1 cellular context compared by ENCODE assay signal in the genomic region with DNA sequence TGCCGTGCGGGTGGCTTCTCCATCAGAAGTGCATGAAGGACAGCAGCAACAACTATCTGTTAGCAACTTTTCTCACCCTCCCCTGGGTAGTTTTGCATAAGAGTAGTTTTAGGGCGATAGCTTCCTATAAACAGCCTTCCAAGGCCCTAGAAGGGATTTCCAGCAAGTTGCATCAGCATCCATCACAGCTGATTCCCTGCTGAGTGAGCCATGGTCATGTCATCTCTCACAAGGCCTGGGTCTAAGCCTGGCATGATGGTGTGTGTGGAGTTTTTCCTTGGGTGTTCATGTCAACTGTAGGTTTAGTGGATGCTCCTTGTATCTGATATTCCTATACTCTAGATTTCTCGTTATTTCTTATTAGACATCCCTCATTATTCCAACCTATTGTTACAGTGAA.
A peak's percentile ranks its signal among the peaks of the same experiment; 100 is the strongest.
TF ChIP-seq lines count a peak whose summit lies in the region.

No MANE protein-coding gene starts in this region.

TF ChIP-seq in K562, 482 proteins besides CTCF, POLR2A, EP300 and RAD21 (continued from another document and continues in another):
- TF ChIP-seq TAF1 (IDR thresholded peaks at IDR 0.05; ENCODE audit: control insufficient read depth, extremely low read depth, insufficient read depth, low read length, severe bottlenecking) (no peak), ZNF3 (CRISPR knock-in tag; IDR thresholded peaks at IDR 0.05) (no peak), ZNF408 (CRISPR knock-in tag; IDR thresholded peaks at IDR 0.05; ENCODE audit: low read depth) (no peak), CCNT2 (IDR thresholded peaks at IDR 0.05; ENCODE audit: borderline replicate concordance, extremely low read depth, insufficient read length, low read depth, low read length) (no peak), CLOCK (CRISPR knock-in tag; IDR thresholded peaks at IDR 0.05; ENCODE audit: borderline replicate concordance) (no peak), MXI1 (IDR thresholded peaks at IDR 0.05; ENCODE audit: low read depth, low read length) (no peak), STAG1 (CRISPR knock-in tag; IDR thresholded peaks at IDR 0.05; ENCODE audit: borderline replicate concordance) (no peak), ILK (tag; IDR thresholded peaks at IDR 0.05; ENCODE audit: borderline replicate concordance, low read depth) (no peak), PRMT5 (CRISPR knock-in tag; IDR thresholded peaks at IDR 0.05) (no peak), ZNF124 (CRISPR knock-in tag; IDR thresholded peaks at IDR 0.05) (no peak), ZNF609 (CRISPR knock-in tag; IDR thresholded peaks at IDR 0.05; ENCODE audit: borderline replicate concordance) (no peak), ZBTB26 (CRISPR knock-in tag; IDR thresholded peaks at IDR 0.05) (no peak), NONO (IDR thresholded peaks at IDR 0.05; ENCODE audit: low read depth in 2 of 2, low read length in 1 of 2) (no peak), ARID2 (IDR thresholded peaks at IDR 0.05) (no peak), ZNF184 (CRISPR knock-in tag; IDR thresholded peaks at IDR 0.05) (no peak), KLF1 (tag; IDR thresholded peaks at IDR 0.05) (no peak), ZNF79 (CRISPR knock-in tag; IDR thresholded peaks at IDR 0.05; ENCODE audit: low read depth) (0 out of 2 replicates have a peak, but pooled peaks have one; percentile 13), ATF1 (CRISPR knock-in tag; IDR thresholded peaks at IDR 0.05) (no peak), ATF1 (tag; IDR thresholded peaks at IDR 0.05) (no peak), CHD1 (IDR thresholded peaks at IDR 0.05; ENCODE audit: low read length) (no peak), CXXC5 (CRISPR knock-in tag; IDR thresholded peaks at IDR 0.05) (peak; percentile 67), ZBTB43 (CRISPR knock-in tag; IDR thresholded peaks at IDR 0.05) (no peak), PPARD (CRISPR knock-in tag; IDR thresholded peaks at IDR 0.05) (no peak), PCBP2 (IDR thresholded peaks at IDR 0.05; ENCODE audit: low read depth, low read length, poor library complexity, severe bottlenecking) (no peak), DEAF1 (CRISPR knock-in tag; IDR thresholded peaks at IDR 0.05) (no peak), ZNF395 (CRISPR knock-in tag; IDR thresholded peaks at IDR 0.05) (no peak), ZNF311 (CRISPR knock-in tag; IDR thresholded peaks at IDR 0.05) (no peak), FIP1L1 (IDR thresholded peaks at IDR 0.05; ENCODE audit: low read depth, low read length, poor library complexity, severe bottlenecking) (no peak), SRSF7 (optimal IDR thresholded peaks at IDR 0.05; ENCODE audit: low read depth, low read length) (no peak), NFIC (IDR thresholded peaks at IDR 0.05) (no peak), ZNF41 (CRISPR knock-in tag; conservative IDR thresholded peaks at IDR 0.05) (no peak), HNRNPLL (IDR thresholded peaks at IDR 0.05; ENCODE audit: low read depth, low read length, poor library complexity, severe bottlenecking) (no peak), JUND (IDR thresholded peaks at IDR 0.05; ENCODE audit: borderline replicate concordance, low read depth, low read length) (no peak), JUND (tag; IDR thresholded peaks at IDR 0.05; ENCODE audit: borderline replicate concordance, low read depth, low read length) (no peak), DNMT1 (IDR thresholded peaks at IDR 0.05) (no peak)
- TF ChIP-seq, protein P1, sequence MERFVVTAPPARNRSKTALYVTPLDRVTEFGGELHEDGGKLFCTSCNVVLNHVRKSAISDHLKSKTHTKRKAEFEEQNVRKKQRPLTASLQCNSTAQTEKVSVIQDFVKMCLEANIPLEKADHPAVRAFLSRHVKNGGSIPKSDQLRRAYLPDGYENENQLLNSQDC (CRISPR knock-in tag; IDR thresholded peaks at IDR 0.05), result no peak
- TF ChIP-seq, protein P2, sequence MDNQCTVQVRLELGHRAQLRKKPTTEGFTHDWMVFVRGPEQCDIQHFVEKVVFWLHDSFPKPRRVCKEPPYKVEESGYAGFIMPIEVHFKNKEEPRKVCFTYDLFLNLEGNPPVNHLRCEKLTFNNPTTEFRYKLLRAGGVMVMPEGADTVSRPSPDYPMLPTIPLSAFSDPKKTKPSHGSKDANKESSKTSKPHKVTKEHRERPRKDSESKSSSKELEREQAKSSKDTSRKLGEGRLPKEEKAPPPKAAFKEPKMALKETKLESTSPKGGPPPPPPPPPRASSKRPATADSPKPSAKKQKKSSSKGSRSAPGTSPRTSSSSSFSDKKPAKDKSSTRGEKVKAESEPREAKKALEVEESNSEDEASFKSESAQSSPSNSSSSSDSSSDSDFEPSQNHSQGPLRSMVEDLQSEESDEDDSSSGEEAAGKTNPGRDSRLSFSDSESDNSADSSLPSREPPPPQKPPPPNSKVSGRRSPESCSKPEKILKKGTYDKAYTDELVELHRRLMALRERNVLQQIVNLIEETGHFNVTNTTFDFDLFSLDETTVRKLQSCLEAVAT (IDR thresholded peaks at IDR 0.05), result no peak
- TF ChIP-seq, protein P3, sequence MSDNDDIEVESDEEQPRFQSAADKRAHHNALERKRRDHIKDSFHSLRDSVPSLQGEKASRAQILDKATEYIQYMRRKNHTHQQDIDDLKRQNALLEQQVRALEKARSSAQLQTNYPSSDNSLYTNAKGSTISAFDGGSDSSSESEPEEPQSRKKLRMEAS (CRISPR knock-in tag; IDR thresholded peaks at IDR 0.05), result no peak
- TF ChIP-seq, protein P4, sequence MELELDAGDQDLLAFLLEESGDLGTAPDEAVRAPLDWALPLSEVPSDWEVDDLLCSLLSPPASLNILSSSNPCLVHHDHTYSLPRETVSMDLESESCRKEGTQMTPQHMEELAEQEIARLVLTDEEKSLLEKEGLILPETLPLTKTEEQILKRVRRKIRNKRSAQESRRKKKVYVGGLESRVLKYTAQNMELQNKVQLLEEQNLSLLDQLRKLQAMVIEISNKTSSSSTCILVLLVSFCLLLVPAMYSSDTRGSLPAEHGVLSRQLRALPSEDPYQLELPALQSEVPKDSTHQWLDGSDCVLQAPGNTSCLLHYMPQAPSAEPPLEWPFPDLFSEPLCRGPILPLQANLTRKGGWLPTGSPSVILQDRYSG (tag; conservative IDR thresholded peaks at IDR 0.05; ENCODE audit: low read depth), result no peak
- TF ChIP-seq, protein P5, sequence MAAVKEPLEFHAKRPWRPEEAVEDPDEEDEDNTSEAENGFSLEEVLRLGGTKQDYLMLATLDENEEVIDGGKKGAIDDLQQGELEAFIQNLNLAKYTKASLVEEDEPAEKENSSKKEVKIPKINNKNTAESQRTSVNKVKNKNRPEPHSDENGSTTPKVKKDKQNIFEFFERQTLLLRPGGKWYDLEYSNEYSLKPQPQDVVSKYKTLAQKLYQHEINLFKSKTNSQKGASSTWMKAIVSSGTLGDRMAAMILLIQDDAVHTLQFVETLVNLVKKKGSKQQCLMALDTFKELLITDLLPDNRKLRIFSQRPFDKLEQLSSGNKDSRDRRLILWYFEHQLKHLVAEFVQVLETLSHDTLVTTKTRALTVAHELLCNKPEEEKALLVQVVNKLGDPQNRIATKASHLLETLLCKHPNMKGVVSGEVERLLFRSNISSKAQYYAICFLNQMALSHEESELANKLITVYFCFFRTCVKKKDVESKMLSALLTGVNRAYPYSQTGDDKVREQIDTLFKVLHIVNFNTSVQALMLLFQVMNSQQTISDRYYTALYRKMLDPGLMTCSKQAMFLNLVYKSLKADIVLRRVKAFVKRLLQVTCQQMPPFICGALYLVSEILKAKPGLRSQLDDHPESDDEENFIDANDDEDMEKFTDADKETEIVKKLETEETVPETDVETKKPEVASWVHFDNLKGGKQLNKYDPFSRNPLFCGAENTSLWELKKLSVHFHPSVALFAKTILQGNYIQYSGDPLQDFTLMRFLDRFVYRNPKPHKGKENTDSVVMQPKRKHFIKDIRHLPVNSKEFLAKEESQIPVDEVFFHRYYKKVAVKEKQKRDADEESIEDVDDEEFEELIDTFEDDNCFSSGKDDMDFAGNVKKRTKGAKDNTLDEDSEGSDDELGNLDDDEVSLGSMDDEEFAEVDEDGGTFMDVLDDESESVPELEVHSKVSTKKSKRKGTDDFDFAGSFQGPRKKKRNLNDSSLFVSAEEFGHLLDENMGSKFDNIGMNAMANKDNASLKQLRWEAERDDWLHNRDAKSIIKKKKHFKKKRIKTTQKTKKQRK (IDR thresholded peaks at IDR 0.05; ENCODE audit: borderline replicate concordance, low read depth, low read length), result no peak
